ENCODE assay signal across 1 cellular context in genomic region chr3:119240582-119241434, GRCh38.
TF ChIP-seq lines count a peak whose summit lies in the region.

A gene with protein sequence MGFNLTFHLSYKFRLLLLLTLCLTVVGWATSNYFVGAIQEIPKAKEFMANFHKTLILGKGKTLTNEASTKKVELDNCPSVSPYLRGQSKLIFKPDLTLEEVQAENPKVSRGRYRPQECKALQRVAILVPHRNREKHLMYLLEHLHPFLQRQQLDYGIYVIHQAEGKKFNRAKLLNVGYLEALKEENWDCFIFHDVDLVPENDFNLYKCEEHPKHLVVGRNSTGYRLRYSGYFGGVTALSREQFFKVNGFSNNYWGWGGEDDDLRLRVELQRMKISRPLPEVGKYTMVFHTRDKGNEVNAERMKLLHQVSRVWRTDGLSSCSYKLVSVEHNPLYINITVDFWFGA (minus strand): TSS chr3:119240878. CDS start chr3:119230099, 10,779 bp downstream.

TF ChIP-seq in HepG2, 621 proteins besides CTCF, POLR2A, EP300 and RAD21 (continued from another document and continues in another):
- TF ChIP-seq MLXIP (CRISPR knock-in tag; IDR thresholded peaks at IDR 0.05; ENCODE audit: borderline replicate concordance) (no peak), FOXA1 (IDR thresholded peaks at IDR 0.05) (no peak), FOXA1 (CRISPR knock-in tag; IDR thresholded peaks at IDR 0.05) (no peak), SALL2 (CRISPR knock-in tag; IDR thresholded peaks at IDR 0.05) (peak; percentile 36; the same call in 1 of the 2 replicates), SP2 (CRISPR knock-in tag; IDR thresholded peaks at IDR 0.05) (no peak), ZNF792 (CRISPR knock-in tag; IDR thresholded peaks at IDR 0.05) (0 out of 2 replicates have a peak, but pooled peaks have one; percentile 24), CSRNP2 (CRISPR knock-in tag; conservative IDR thresholded peaks at IDR 0.05; ENCODE audit: low read depth) (no peak; the same call in 1 of the 2 replicates), ZBTB42 (CRISPR knock-in tag; IDR thresholded peaks at IDR 0.05) (no peak), ZSCAN9 (CRISPR knock-in tag; IDR thresholded peaks at IDR 0.05; ENCODE audit: borderline replicate concordance) (peak; percentile 67; the same call in 1 of the 2 replicates), PHF5A (CRISPR knock-in tag; IDR thresholded peaks at IDR 0.05; ENCODE audit: low read depth, unreplicated experiment) (no peak), IRX3 (CRISPR knock-in tag; IDR thresholded peaks at IDR 0.05; ENCODE audit: borderline replicate concordance, low read depth) (no peak), ZNF441 (CRISPR knock-in tag; IDR thresholded peaks at IDR 0.05; ENCODE audit: borderline replicate concordance) (peak; percentile 80), ZNF337 (CRISPR knock-in tag; IDR thresholded peaks at IDR 0.05; ENCODE audit: borderline replicate concordance, low read depth) (peak; percentile 23; the same call in 1 of the 2 replicates), ZFY (CRISPR knock-in tag; IDR thresholded peaks at IDR 0.05) (peak; percentile 94), ATRX (CRISPR knock-in tag; IDR thresholded peaks at IDR 0.05; ENCODE audit: borderline replicate concordance) (no peak), CBX2 (IDR thresholded peaks at IDR 0.05; ENCODE audit: low read depth, low read length) (no peak), CBX2 (CRISPR knock-in tag; IDR thresholded peaks at IDR 0.05; ENCODE audit: low read depth) (no peak), ZKSCAN1 (IDR thresholded peaks at IDR 0.05; ENCODE audit: low read length) (no peak), HIVEP1 (CRISPR knock-in tag; IDR thresholded peaks at IDR 0.05) (no peak), ZNF407 (CRISPR knock-in tag; IDR thresholded peaks at IDR 0.05; ENCODE audit: not compliant biosample characterization) (peak; percentile 81), ELF3 (CRISPR knock-in tag; IDR thresholded peaks at IDR 0.05) (no peak; the same call in 1 of the 2 replicates), ATF7 (IDR thresholded peaks at IDR 0.05) (no peak), ATF7 (CRISPR knock-in tag; IDR thresholded peaks at IDR 0.05) (peak; percentile 49; the same call in 1 of the 2 replicates), ZNF136 (CRISPR knock-in tag; IDR thresholded peaks at IDR 0.05; ENCODE audit: low read depth) (peak; percentile 79; the same call in 1 of the 2 replicates), HOXA7 (CRISPR knock-in tag; IDR thresholded peaks at IDR 0.05) (no peak), MXD3 (CRISPR knock-in tag; IDR thresholded peaks at IDR 0.05) (peak; percentile 77), ZNF260 (CRISPR knock-in tag; IDR thresholded peaks at IDR 0.05; ENCODE audit: borderline replicate concordance, low read depth) (no peak), MED1 (CRISPR knock-in tag; IDR thresholded peaks at IDR 0.05) (0 out of 2 replicates have a peak, but pooled peaks have one; percentile 14), ZNF724P (CRISPR knock-in tag; IDR thresholded peaks at IDR 0.05; ENCODE audit: borderline replicate concordance) (0 out of 2 replicates have a peak, but pooled peaks have one; percentile 17), MTA1 (CRISPR knock-in tag; IDR thresholded peaks at IDR 0.05; ENCODE audit: borderline replicate concordance) (peak; percentile 71; the same call in 1 of the 2 replicates), ZNF496 (CRISPR knock-in tag; IDR thresholded peaks at IDR 0.05; ENCODE audit: insufficient replicate concordance) (no peak), ZFP36L1 (CRISPR knock-in tag; IDR thresholded peaks at IDR 0.05) (0 out of 2 replicates have a peak, but pooled peaks have one; percentile 42), HHEX (CRISPR knock-in tag; IDR thresholded peaks at IDR 0.05) (no peak), ATAD3A (CRISPR knock-in tag; IDR thresholded peaks at IDR 0.05) (no peak), SATB2 (CRISPR knock-in tag; IDR thresholded peaks at IDR 0.05) (0 out of 2 replicates have a peak, but pooled peaks have one; percentile 50), TFAP4 (IDR thresholded peaks at IDR 0.05; ENCODE audit: borderline replicate concordance, low read depth) (peak; percentile 2; the same call in 1 of the 2 replicates), TEAD2 (CRISPR knock-in tag; IDR thresholded peaks at IDR 0.05) (no peak), SPEN (CRISPR knock-in tag; IDR thresholded peaks at IDR 0.05; ENCODE audit: low read depth) (peak; percentile 59), YEATS2 (CRISPR knock-in tag; IDR thresholded peaks at IDR 0.05; ENCODE audit: borderline replicate concordance) (no peak), ZNF749 (CRISPR knock-in tag; IDR thresholded peaks at IDR 0.05; ENCODE audit: borderline replicate concordance) (peak; percentile 78; the same call in 1 of the 2 replicates), ZBTB20 (CRISPR knock-in tag; IDR thresholded peaks at IDR 0.05; ENCODE audit: borderline replicate concordance, low read depth) (no peak), HBP1 (CRISPR knock-in tag; IDR thresholded peaks at IDR 0.05; ENCODE audit: low read depth) (peak; percentile 24; the same call in 1 of the 2 replicates), ZNF367 (CRISPR knock-in tag; IDR thresholded peaks at IDR 0.05; ENCODE audit: borderline replicate concordance) (no peak; the same call in 1 of the 2 replicates), TFDP2 (CRISPR knock-in tag; IDR thresholded peaks at IDR 0.05) (peak; percentile 88)
- TF ChIP-seq, protein P1, sequence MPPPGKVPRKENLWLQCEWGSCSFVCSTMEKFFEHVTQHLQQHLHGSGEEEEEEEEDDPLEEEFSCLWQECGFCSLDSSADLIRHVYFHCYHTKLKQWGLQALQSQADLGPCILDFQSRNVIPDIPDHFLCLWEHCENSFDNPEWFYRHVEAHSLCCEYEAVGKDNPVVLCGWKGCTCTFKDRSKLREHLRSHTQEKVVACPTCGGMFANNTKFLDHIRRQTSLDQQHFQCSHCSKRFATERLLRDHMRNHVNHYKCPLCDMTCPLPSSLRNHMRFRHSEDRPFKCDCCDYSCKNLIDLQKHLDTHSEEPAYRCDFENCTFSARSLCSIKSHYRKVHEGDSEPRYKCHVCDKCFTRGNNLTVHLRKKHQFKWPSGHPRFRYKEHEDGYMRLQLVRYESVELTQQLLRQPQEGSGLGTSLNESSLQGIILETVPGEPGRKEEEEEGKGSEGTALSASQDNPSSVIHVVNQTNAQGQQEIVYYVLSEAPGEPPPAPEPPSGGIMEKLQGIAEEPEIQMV (CRISPR knock-in tag; IDR thresholded peaks at IDR 0.05; ENCODE audit: low read depth) = peak; percentile 82
